1 cellular context compared by ENCODE assay signal in genomic region chr13:79480954-79481684, GRCh38.
TF ChIP-seq lines count a peak whose summit lies in the region.

Gene NDFIP2 (plus strand): TSS chr13:79481155. CDS start chr13:79481204, 49 bp downstream.

TF ChIP-seq in HepG2, 621 proteins besides CTCF, POLR2A, EP300 and RAD21 (continued from another document and continues in another):
- TF ChIP-seq BCL3 (CRISPR knock-in tag; IDR thresholded peaks at IDR 0.05) (peak; percentile 72; the same call in 1 of the 2 replicates), DNMT3B (CRISPR knock-in tag; conservative IDR thresholded peaks at IDR 0.05) (no peak), MBNL3 (CRISPR knock-in tag; conservative IDR thresholded peaks at IDR 0.05) (no peak), ZNF549 (CRISPR knock-in tag; IDR thresholded peaks at IDR 0.05) (no peak), TCF7 (IDR thresholded peaks at IDR 0.05; ENCODE audit: low read depth) (no peak), FOXA3 (CRISPR knock-in tag; IDR thresholded peaks at IDR 0.05) (no peak; the same call in none of the 2 replicates), GMEB2 (CRISPR knock-in tag; IDR thresholded peaks at IDR 0.05; ENCODE audit: low read depth) (no peak), SNAPC5 (CRISPR knock-in tag; IDR thresholded peaks at IDR 0.05; ENCODE audit: borderline replicate concordance) (no peak), GPN1 (CRISPR knock-in tag; IDR thresholded peaks at IDR 0.05; ENCODE audit: borderline replicate concordance) (no peak), ZNF232 (CRISPR knock-in tag; IDR thresholded peaks at IDR 0.05; ENCODE audit: borderline replicate concordance) (no peak), TBX2 (CRISPR knock-in tag; IDR thresholded peaks at IDR 0.05; ENCODE audit: borderline replicate concordance) (peak; percentile 29; the same call in 1 of the 2 replicates), ZKSCAN8 (CRISPR knock-in tag; IDR thresholded peaks at IDR 0.05; ENCODE audit: borderline replicate concordance) (no peak), KMT2A (CRISPR knock-in tag; IDR thresholded peaks at IDR 0.05) (peak; percentile 96), ZNF747 (CRISPR knock-in tag; IDR thresholded peaks at IDR 0.05; ENCODE audit: borderline replicate concordance) (no peak), SKI (IDR thresholded peaks at IDR 0.05; ENCODE audit: partially characterized antibody) (peak; percentile 54), GTF3A (CRISPR knock-in tag; conservative IDR thresholded peaks at IDR 0.05) (no peak), HNRNPLL (IDR thresholded peaks at IDR 0.05; ENCODE audit: low read depth, low read length, poor library complexity, severe bottlenecking) (peak; percentile 92), CCAR2 (optimal IDR thresholded peaks at IDR 0.05; ENCODE audit: low read depth, low read length) (no peak), ZNF451 (CRISPR knock-in tag; IDR thresholded peaks at IDR 0.05) (no peak), ZNF563 (CRISPR knock-in tag; IDR thresholded peaks at IDR 0.05) (peak; percentile 87), CAMTA2 (CRISPR knock-in tag; IDR thresholded peaks at IDR 0.05; ENCODE audit: borderline replicate concordance) (no peak), ZNF710 (CRISPR knock-in tag; IDR thresholded peaks at IDR 0.05; ENCODE audit: borderline replicate concordance) (0 out of 2 replicates have a peak, but pooled peaks have one; percentile 45), RFX5 (IDR thresholded peaks at IDR 0.05; ENCODE audit: low read depth, low read length) (no peak), DMTF1 (CRISPR knock-in tag; IDR thresholded peaks at IDR 0.05) (no peak), SRSF1 (optimal IDR thresholded peaks at IDR 0.05; ENCODE audit: low read depth, low read length) (no peak), MAZ (IDR thresholded peaks at IDR 0.05; ENCODE audit: borderline replicate concordance, low read depth, low read length) (no peak), MAZ (CRISPR knock-in tag; IDR thresholded peaks at IDR 0.05; ENCODE audit: low read depth) (peak; percentile 36; the same call in 1 of the 2 replicates), BRCA1 (CRISPR knock-in tag; IDR thresholded peaks at IDR 0.05) (peak; percentile 75), ZNF280B (CRISPR knock-in tag; IDR thresholded peaks at IDR 0.05; ENCODE audit: borderline replicate concordance) (peak; percentile 92; the same call in 1 of the 2 replicates), ZNF687 (CRISPR knock-in tag; IDR thresholded peaks at IDR 0.05) (peak; percentile 94), SOX5 (CRISPR knock-in tag; IDR thresholded peaks at IDR 0.05; ENCODE audit: borderline replicate concordance) (no peak; the same call in 1 of the 2 replicates), ZNF546 (CRISPR knock-in tag; conservative IDR thresholded peaks at IDR 0.05) (no peak), PLSCR1 (CRISPR knock-in tag; IDR thresholded peaks at IDR 0.05; ENCODE audit: borderline replicate concordance) (no peak), USF2 (IDR thresholded peaks at IDR 0.05; ENCODE audit: low read depth, low read length) (no peak), USF2 (CRISPR knock-in tag; IDR thresholded peaks at IDR 0.05; ENCODE audit: borderline replicate concordance) (no peak), HNRNPUL1 (IDR thresholded peaks at IDR 0.05; ENCODE audit: low read depth, low read length) (no peak), ONECUT2 (CRISPR knock-in tag; IDR thresholded peaks at IDR 0.05) (no peak), SP4 (CRISPR knock-in tag; IDR thresholded peaks at IDR 0.05) (no peak; the same call in 1 of the 2 replicates), HMG20B (CRISPR knock-in tag; conservative IDR thresholded peaks at IDR 0.05) (0 out of 2 replicates have a peak, but pooled peaks have one; percentile 43), RXRA (CRISPR knock-in tag; IDR thresholded peaks at IDR 0.05) (peak; percentile 75; the same call in 1 of the 2 replicates), ZNF432 (CRISPR knock-in tag; IDR thresholded peaks at IDR 0.05; ENCODE audit: borderline replicate concordance) (no peak), BORCS8-MEF2B (CRISPR knock-in tag; IDR thresholded peaks at IDR 0.05) (no peak; the same call in 1 of the 2 replicates), RARA (CRISPR knock-in tag; IDR thresholded peaks at IDR 0.05) (peak; percentile 16; the same call in 1 of the 2 replicates), MXD4 (CRISPR knock-in tag; IDR thresholded peaks at IDR 0.05) (no peak), PATZ1 (CRISPR knock-in tag; IDR thresholded peaks at IDR 0.05) (no peak), SIX1 (CRISPR knock-in tag; IDR thresholded peaks at IDR 0.05; ENCODE audit: borderline replicate concordance) (no peak), TCF12 (IDR thresholded peaks at IDR 0.05) (no peak), TCF12 (CRISPR knock-in tag; IDR thresholded peaks at IDR 0.05) (no peak), CHCHD3 (CRISPR knock-in tag; IDR thresholded peaks at IDR 0.05) (no peak), RCOR2 (CRISPR knock-in tag; IDR thresholded peaks at IDR 0.05) (peak; percentile 41; the same call in 1 of the 2 replicates), ZNF205 (CRISPR knock-in tag; IDR thresholded peaks at IDR 0.05) (no peak)
